In the genomic region with DNA sequence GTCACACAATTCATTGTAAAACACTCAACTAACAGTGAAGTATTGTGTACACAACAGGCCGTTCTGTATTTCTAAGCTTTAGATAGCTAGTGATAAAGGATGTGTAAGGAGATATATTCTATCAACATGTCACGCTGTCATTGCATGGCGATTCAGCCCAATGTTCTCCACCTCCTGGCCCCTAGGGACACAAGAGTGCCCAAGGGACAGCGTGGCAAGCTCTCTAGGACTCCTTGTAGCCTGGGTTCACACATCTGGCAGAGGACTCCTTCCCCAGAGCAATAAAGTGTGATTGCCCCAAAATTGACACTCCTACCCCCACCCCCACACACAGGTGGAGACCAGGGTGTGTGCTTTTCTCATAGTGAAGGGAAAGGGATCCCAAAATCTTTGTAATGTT, we compare ENCODE assay signal across 23 cellular contexts. TPM values are rescaled to one million over a fixed set of nuclear protein-coding genes. Genes with fewer than 3 reads are reported as not detected.
DNase-seq lines count a peak whose midpoint lies in the region; ATAC-seq, FAIRE-seq and TF ChIP-seq lines count a peak whose summit lies in the region.
"Had no signal": no experiment of that assay in that cellular context is flagged by ENCODE, and none has a peak within 500 bp of the region (broad histone marks: within the 10 kb centered on the region; RNA-seq: fewer than 3 reads in every experiment).

No MANE protein-coding gene starts in this region.

- H3K9me3 Mint-ChIP-seq in activated CD8-positive, alpha-beta T cell treated with anti-CD3 and anti-CD28 coated beads, Interleukin-2, amount 10 ng/mL, durations not matched to agents 7 days and 5 days (ENCODE audit: insufficient read depth) = peaks cover 8% of the 10 kb centered on the region
- peaks cover 6% of the 10 kb centered on the region for H3K9me3 Mint-ChIP-seq in activated CD8-positive, alpha-beta T cell treated with anti-CD3 and anti-CD28 coated beads for 36 hours
- peaks cover 3% of the 10 kb centered on the region for H3K9me3 Mint-ChIP-seq in type B pancreatic cell

- peaks cover 10 to 50% of the 10 kb centered on the region in 2 experiments; a peak in 4 of 5 replicates for H3K27me3 ChIP-seq in K562 (ENCODE audit: control insufficient read depth in 2 of 2, insufficient read depth in 2 of 2, low read length in 2 of 2)
- H3K27me3 ChIP-seq: uterus had no signal

- TF ChIP-seq CTCF in activated CD8-positive, alpha-beta T cell treated with anti-CD3 and anti-CD28 coated beads for 36 hours (IDR thresholded peaks at IDR 0.05) = no peak
- TF ChIP-seq CTCF in K562 (IDR thresholded peaks at IDR 0.05 in 2 of 3, conservative IDR thresholded peaks at IDR 0.05 in 1 of 3; ENCODE audit: insufficient read depth in 2 of 3, low read depth in 1 of 3, low read length in 3 of 3) = no peak
- TF ChIP-seq CTCF in type B pancreatic cell (conservative IDR thresholded peaks at IDR 0.05) = no peak

- intact Hi-C loops in activated CD8-positive, alpha-beta T cell treated with anti-CD3 and anti-CD28 coated beads for 36 hours (cut with micrococcal nuclease) = no loop called here
- intact Hi-C loops in K562 (cut with micrococcal nuclease) = no loop called here

- FAIRE-seq in K562 (lab: Jason Lieb, UNC) = no peak
- FAIRE-seq: keratinocyte had no signal

- H3K27me3 Mint-ChIP-seq in activated CD8-positive, alpha-beta T cell treated with anti-CD3 and anti-CD28 coated beads, Interleukin-2, amount 10 ng/mL, durations not matched to agents 7 days and 5 days (ENCODE audit: low read depth) = no peaks in the 10 kb centered on the region
- no peaks in the 10 kb centered on the region for H3K27me3 Mint-ChIP-seq in activated CD8-positive, alpha-beta T cell treated with anti-CD3 and anti-CD28 coated beads for 36 hours
- H3K27me3 Mint-ChIP-seq in type B pancreatic cell = no peaks in the 10 kb centered on the region

- TF ChIP-seq POLR2A in K562 (conservative IDR thresholded peaks at IDR 0.05) = no peak

- ATAC-seq in activated CD8-positive, alpha-beta T cell treated with anti-CD3 and anti-CD28 coated beads, Interleukin-2, amount 10 ng/mL, durations not matched to agents 7 days and 5 days = no peak
- no peak for ATAC-seq in activated CD8-positive, alpha-beta T cell treated with anti-CD3 and anti-CD28 coated beads for 36 hours
- ATAC-seq in K562 (peak; percentile 23; the same call in 1 of the 3 replicates), HG03280 (IDR thresholded peaks at IDR 0.05; ENCODE audit: unreplicated experiment) (no peak)
- ATAC-seq: heart right ventricle had no signal

- in situ Hi-C loops in K562 (cut with MboI) = no loop called here

- H3K36me3 Mint-ChIP-seq in activated CD8-positive, alpha-beta T cell treated with anti-CD3 and anti-CD28 coated beads, Interleukin-2, amount 10 ng/mL, durations not matched to agents 7 days and 5 days (ENCODE audit: low read depth) = peaks cover 47% of the 10 kb centered on the region
- peaks cover 91% of the 10 kb centered on the region for H3K36me3 Mint-ChIP-seq in activated CD8-positive, alpha-beta T cell treated with anti-CD3 and anti-CD28 coated beads for 36 hours (ENCODE audit: low read depth)
- no peaks in the 10 kb centered on the region for H3K36me3 Mint-ChIP-seq in type B pancreatic cell

- H3K27ac ChIP-seq in K562 (ENCODE audit: extremely low read depth, low read depth, low read length) = no peak overlapping the region
- H3K27ac ChIP-seq: heart right ventricle, RWPE1, uterus had no signal

- no peak for TF ChIP-seq RAD21 in K562 (CRISPR knock-in tag; conservative IDR thresholded peaks at IDR 0.05 in 1 of 2, IDR thresholded peaks at IDR 0.05 in 1 of 2)

- H3K27ac Mint-ChIP-seq in activated CD8-positive, alpha-beta T cell treated with anti-CD3 and anti-CD28 coated beads, Interleukin-2, amount 10 ng/mL, durations not matched to agents 7 days and 5 days = peak overlapping the region; percentile 39
- no peak overlapping the region for H3K27ac Mint-ChIP-seq in activated CD8-positive, alpha-beta T cell treated with anti-CD3 and anti-CD28 coated beads for 36 hours
- no peak overlapping the region for H3K27ac Mint-ChIP-seq in type B pancreatic cell
- H3K27ac Mint-ChIP-seq: activated T-helper 1 cell treated with anti-CD3 and anti-CD28 coated beads, Interleukin-12 subunit alpha, Interleukin-12 subunit beta, Interleukin-2, Interleukin-4 antibody, amounts not matched to agents 30 ng/mL and 10 ng/mL and 1 ng/mL, durations not matched to agents 14 hours and 24 hours and 36 hours had no signal

- H3K4me3 Mint-ChIP-seq in activated CD8-positive, alpha-beta T cell treated with anti-CD3 and anti-CD28 coated beads, Interleukin-2, amount 10 ng/mL, durations not matched to agents 7 days and 5 days = no peak overlapping the region
- H3K4me3 Mint-ChIP-seq in activated CD8-positive, alpha-beta T cell treated with anti-CD3 and anti-CD28 coated beads for 36 hours = no peak overlapping the region
- H3K4me3 Mint-ChIP-seq in type B pancreatic cell = peak overlapping the region; percentile 14
- H3K4me3 Mint-ChIP-seq: activated T-helper 1 cell treated with anti-CD3 and anti-CD28 coated beads, Interleukin-12 subunit alpha, Interleukin-12 subunit beta, Interleukin-2, Interleukin-4 antibody, amounts not matched to agents 30 ng/mL and 10 ng/mL and 1 ng/mL, durations not matched to agents 14 hours and 24 hours and 36 hours had no signal

- no peak overlapping the region for H2AFZ ChIP-seq in K562 (ENCODE audit: low read depth, low read length)

- no peak overlapping the region for H3K4me3 ChIP-seq in K562
- H3K4me3 ChIP-seq: HAP-1, heart right ventricle, stomach, uterus had no signal

- H3K4me1 Mint-ChIP-seq in activated CD8-positive, alpha-beta T cell treated with anti-CD3 and anti-CD28 coated beads, Interleukin-2, amount 10 ng/mL, durations not matched to agents 7 days and 5 days (ENCODE audit: low read depth) = peaks cover 50% of the 10 kb centered on the region
- H3K4me1 Mint-ChIP-seq in activated CD8-positive, alpha-beta T cell treated with anti-CD3 and anti-CD28 coated beads for 36 hours (ENCODE audit: low read depth) = peaks cover 38% of the 10 kb centered on the region
- peaks cover 24% of the 10 kb centered on the region for H3K4me1 Mint-ChIP-seq in type B pancreatic cell (ENCODE audit: unreplicated experiment)

- H3K4me2 ChIP-seq in K562 (ENCODE audit: insufficient read depth, low read length) = no peak overlapping the region

- no peaks in the 10 kb centered on the region for H3K9me1 ChIP-seq in K562 (ENCODE audit: control insufficient read depth, insufficient read depth, low read length)

- peaks cover 9 to 10% of the 10 kb centered on the region in 2 experiments; a peak in 3 of 5 replicates for H3K4me1 ChIP-seq in K562 (replicated peaks in 1 of 2; ENCODE audit: control insufficient read depth in 2 of 2, insufficient read depth in 2 of 2, low read length in 2 of 2)
- H3K4me1 ChIP-seq: HAP-1, uterus had no signal

- WGBS in K562 (ENCODE audit: insufficient coverage, low coverage, missing lambda C conversion rate) = 2% methylated on average over 4 of the region's 4 CpGs

- DNase-seq in activated CD8-positive, alpha-beta T cell treated with anti-CD3 and anti-CD28 coated beads, Interleukin-2, amount 10 ng/mL, durations not matched to agents 7 days and 5 days = no peak
- no peak for DNase-seq in activated CD8-positive, alpha-beta T cell treated with anti-CD3 and anti-CD28 coated beads for 36 hours
- DNase-seq in NCI-H1092 (lab: John Stamatoyannopoulos, UW) (peak; percentile 42), K562 (ENCODE audit: extremely low read depth in 1 of 4, low spot score in 3 of 4) (no peak), type B pancreatic cell (ENCODE audit: extremely low spot score, unreplicated experiment) (no peak), T-helper 1 cell (no peak)
- DNase-seq in activated T-cell treated with anti-CD3 and anti-CD28 coated beads, Interleukin-2, amount 50 U/mL, for 48 hours = no peak
- DNase-seq: caudate nucleus; effector memory CD4-positive, alpha-beta T cell; heart right ventricle; KG1; mesenchymal stem cell; NCI-H1694; retina; stomach; uterus had no signal

- TF ChIP-seq EP300 in K562 (IDR thresholded peaks at IDR 0.05; ENCODE audit: low read length) = no peak

- H4K20me1 ChIP-seq in K562 (replicated peaks; ENCODE audit: control insufficient read depth, insufficient read depth, low read length) = no peaks in the 10 kb centered on the region

- no peaks in the 10 kb centered on the region for H3K9me3 ChIP-seq in K562 (replicated peaks; ENCODE audit: control insufficient read depth, insufficient read depth, low read depth, low read length)
- H3K9me3 ChIP-seq: HAP-1 had no signal

- CTCF ChIA-PET in activated CD8-positive, alpha-beta T cell treated with anti-CD3 and anti-CD28 coated beads, Interleukin-2, amount 10 ng/mL, durations not matched to agents 7 days and 5 days (lab: Charles Lee) = interaction anchor here (0.9 to 1.8 kb wide), 2 partner anchors 26 to 47 kb away, joined by 3 to 4 read pairs; no protein-coding TSS in a partner anchor
- CTCF ChIA-PET in activated CD8-positive, alpha-beta T cell treated with anti-CD3 and anti-CD28 coated beads for 36 hours (lab: Charles Lee) = no interaction called here
- CTCF ChIA-PET in K562 (lab: Yijun Ruan, JAX; ENCODE audit: low intra/inter-chr PET ratio) = no interaction called here

- H3K79me2 ChIP-seq in K562 (ENCODE audit: control insufficient read depth, insufficient read depth, low read length) = no peaks in the 10 kb centered on the region

- BruUV-seq in K562 (replicated peaks; lab: Mats Ljungman, UMichigan) = no TSS peak

- POLR2A ChIA-PET in activated CD8-positive, alpha-beta T cell treated with anti-CD3 and anti-CD28 coated beads, Interleukin-2, amount 10 ng/mL, durations not matched to agents 7 days and 5 days (lab: Charles Lee) = interaction anchor here (0.5 to 2.1 kb wide), 3 partner anchors 21 to 160 kb away, joined by 3 to 4 read pairs (median 3); no protein-coding TSS in a partner anchor
- POLR2A ChIA-PET in activated CD8-positive, alpha-beta T cell treated with anti-CD3 and anti-CD28 coated beads for 36 hours (lab: Charles Lee) = no interaction called here
- POLR2A ChIA-PET in K562 (lab: Yijun Ruan, JAX) = no interaction called here

- no peak overlapping the region for H3K9ac ChIP-seq in K562 (ENCODE audit: insufficient read depth in 1 of 2, low read depth in 2 of 2, low read length in 2 of 2)

- H3K36me3 ChIP-seq in K562 (ENCODE audit: control insufficient read depth, insufficient read depth, low read length) = no peaks in the 10 kb centered on the region
- H3K36me3 ChIP-seq: HAP-1, heart right ventricle, stomach, uterus had no signal

RNA-seq across cellular contexts. Expression of a gene that starts 11.7 kb away (rescaled TPM):
- total RNA-seq in activated CD8-positive, alpha-beta T cell treated with anti-CD3 and anti-CD28 coated beads, Interleukin-2, amount 10 ng/mL, durations not matched to agents 7 days and 5 days = 10 to 100 TPM in 1 of 2 experiments, 1 to 10 TPM in 1; 9.9 to 10.1 TPM
- total RNA-seq in activated CD8-positive, alpha-beta T cell treated with anti-CD3 and anti-CD28 coated beads for 36 hours = 100 to 1,000 TPM; 123 to 134 TPM
- total RNA-seq in K562 (2011; cell fraction: chromatin; rRNA removed; ENCODE audit: low replicate concordance) = 0.21 TPM in 1 of 2 replicates, not detected in the other
- not detected in 2 replicates for total RNA-seq in K562 (2011; cell fraction: nucleolus; rRNA removed)
- total RNA-seq in K562 (2011; cell fraction: nucleoplasm; rRNA removed) = not detected in 2 replicates
- total RNA-seq in K562 (2014; rRNA removed) (not detected in 2 replicates), K562 (2014; rRNA removed; fragmentation: Illumina TruSeq; extraction: Trizol) (not detected in 2 replicates), K562 (2015; rRNA removed; fragmentation: Illumina TruSeq; extraction: Trizol) (not detected in 2 replicates), K562 (2021) (not detected in 2 replicates), type B pancreatic cell (ENCODE audit: low replicate concordance) (0.74 and 1.3 TPM in 2 replicates)
- polyA plus RNA-seq in K562 (2011; rRNA removed) (0.04 and 0.07 TPM in 2 replicates), K562 (2014; fragmentation: Illumina TruSeq; extraction: Trizol) (not detected in 2 replicates), K562 (2014; fragmentation: Nextera tagmentation; extraction: Ambion mirVana) (not detected), K562 (2014; rRNA removed) (not detected in 2 replicates)
- polyA plus RNA-seq in K562 (2011; cell fraction: cytosol; rRNA removed) = 0.13 and 0.25 TPM in 2 replicates
- 0.18 TPM in 2 replicates for polyA plus RNA-seq in K562 (2011; cell fraction: nucleus; rRNA removed)
- 0.03 and 0.04 TPM in 2 replicates for polyA plus RNA-seq in K562 (2012)
- polyA minus RNA-seq in K562 (2011; rRNA and poly(A)+ RNA removed) = not detected in 2 replicates
- polyA minus RNA-seq in K562 (2011; cell fraction: cytosol; rRNA and poly(A)+ RNA removed) = 2.2 TPM in 1 of 2 replicates, not detected in the other
- polyA minus RNA-seq in K562 (2011; cell fraction: nucleus; rRNA and poly(A)+ RNA removed) = 1.1 TPM in 1 of 2 replicates, not detected in the other
- total RNA-seq: fibroblast of lung had no signal
- polyA plus RNA-seq: fibroblast of lung, keratinocyte had no signal

RNA-seq across cellular contexts. Expression of a gene that starts 17.8 kb away (rescaled TPM):
- total RNA-seq in activated CD8-positive, alpha-beta T cell treated with anti-CD3 and anti-CD28 coated beads, Interleukin-2, amount 10 ng/mL, durations not matched to agents 7 days and 5 days = not detected
- total RNA-seq in activated CD8-positive, alpha-beta T cell treated with anti-CD3 and anti-CD28 coated beads for 36 hours = 1 to 10 TPM in 1 of 2 experiments, not detected in 1; 1.1 TPM
- total RNA-seq in K562 (2011; cell fraction: chromatin; rRNA removed; ENCODE audit: low replicate concordance) = not detected in 2 replicates
- not detected in 2 replicates for total RNA-seq in K562 (2011; cell fraction: nucleolus; rRNA removed)
- total RNA-seq in K562 (2011; cell fraction: nucleoplasm; rRNA removed) = not detected in 2 replicates
- not detected in 2 replicates for total RNA-seq in K562 (2014; rRNA removed)
- total RNA-seq in K562 (2014; rRNA removed; fragmentation: Illumina TruSeq; extraction: Trizol) = not detected in 2 replicates
- not detected in 2 replicates for total RNA-seq in K562 (2015; rRNA removed; fragmentation: Illumina TruSeq; extraction: Trizol)
- 0.31 and 0.98 TPM in 2 replicates for total RNA-seq in K562 (2021)
- polyA plus RNA-seq in K562 (2011; rRNA removed) = not detected in 2 replicates
- 0.37 TPM in 1 of 2 replicates, not detected in the other for polyA plus RNA-seq in K562 (2011; cell fraction: cytosol; rRNA removed)
- polyA plus RNA-seq in K562 (2011; cell fraction: nucleus; rRNA removed) = not detected in 2 replicates
- polyA plus RNA-seq in K562 (2012) = 0.43 TPM in 1 of 2 replicates, not detected in the other
- polyA plus RNA-seq in K562 (2014; fragmentation: Illumina TruSeq; extraction: Trizol) = not detected in 2 replicates
- polyA plus RNA-seq in K562 (2014; fragmentation: Nextera tagmentation; extraction: Ambion mirVana) = not detected
- not detected in 2 replicates for polyA plus RNA-seq in K562 (2014; rRNA removed)
- not detected in 2 replicates for polyA minus RNA-seq in K562 (2011; rRNA and poly(A)+ RNA removed)
- not detected in 2 replicates for polyA minus RNA-seq in K562 (2011; cell fraction: cytosol; rRNA and poly(A)+ RNA removed)
- polyA minus RNA-seq in K562 (2011; cell fraction: nucleus; rRNA and poly(A)+ RNA removed) = not detected in 2 replicates
- 42.6 and 136 TPM in 2 replicates for total RNA-seq in type B pancreatic cell (ENCODE audit: low replicate concordance)
- total RNA-seq: activated T-helper 1 cell treated with anti-CD3 and anti-CD28 coated beads, Interleukin-12 subunit alpha, Interleukin-12 subunit beta, Interleukin-2, Interleukin-4 antibody, amounts not matched to agents 30 ng/mL and 10 ng/mL and 1 ng/mL, durations not matched to agents 14 hours and 24 hours and 36 hours; fibroblast of lung; heart right ventricle; uterus had no signal
- polyA plus RNA-seq: fibroblast of lung, heart right ventricle, keratinocyte, neural cell had no signal

RNA-seq across cellular contexts. Expression of a gene that starts 19.5 kb away (rescaled TPM):
- total RNA-seq in activated CD8-positive, alpha-beta T cell treated with anti-CD3 and anti-CD28 coated beads, Interleukin-2, amount 10 ng/mL, durations not matched to agents 7 days and 5 days = 10 to 100 TPM; 68.7 to 74.0 TPM
- total RNA-seq in activated CD8-positive, alpha-beta T cell treated with anti-CD3 and anti-CD28 coated beads for 36 hours = 10 to 100 TPM; 48.7 to 52.9 TPM
- 1.1 and 3.3 TPM in 2 replicates for total RNA-seq in K562 (2011; cell fraction: chromatin; rRNA removed; ENCODE audit: low replicate concordance)
- total RNA-seq in K562 (2011; cell fraction: nucleolus; rRNA removed) = 3.2 and 3.8 TPM in 2 replicates
- 1.0 and 2.0 TPM in 2 replicates for total RNA-seq in K562 (2011; cell fraction: nucleoplasm; rRNA removed)
- total RNA-seq in K562 (2014; rRNA removed) (1.4 and 2.9 TPM in 2 replicates), K562 (2014; rRNA removed; fragmentation: Illumina TruSeq; extraction: Trizol) (0.35 and 0.47 TPM in 2 replicates), K562 (2015; rRNA removed; fragmentation: Illumina TruSeq; extraction: Trizol) (0.90 and 1.1 TPM in 2 replicates), K562 (2021) (1.5 and 1.8 TPM in 2 replicates), type B pancreatic cell (ENCODE audit: low replicate concordance) (not detected in 2 replicates)
- polyA plus RNA-seq in K562 (2011; rRNA removed) (1.4 and 4.4 TPM in 2 replicates), K562 (2014; fragmentation: Illumina TruSeq; extraction: Trizol) (1.1 and 1.4 TPM in 2 replicates), K562 (2014; fragmentation: Nextera tagmentation; extraction: Ambion mirVana) (under 1 TPM; 0.23 to 0.25 TPM), K562 (2014; rRNA removed) (1.0 and 1.4 TPM in 2 replicates)
- 2.1 and 4.7 TPM in 2 replicates for polyA plus RNA-seq in K562 (2011; cell fraction: cytosol; rRNA removed)
- 24.2 and 29.1 TPM in 2 replicates for polyA plus RNA-seq in K562 (2011; cell fraction: nucleus; rRNA removed)
- 1.1 and 1.5 TPM in 2 replicates for polyA plus RNA-seq in K562 (2012)
- polyA minus RNA-seq in K562 (2011; rRNA and poly(A)+ RNA removed) = 1.4 and 2.2 TPM in 2 replicates
- 1.3 and 3.1 TPM in 2 replicates for polyA minus RNA-seq in K562 (2011; cell fraction: cytosol; rRNA and poly(A)+ RNA removed)
- 7.9 and 15.2 TPM in 2 replicates for polyA minus RNA-seq in K562 (2011; cell fraction: nucleus; rRNA and poly(A)+ RNA removed)
- total RNA-seq: fibroblast of lung had no signal
- polyA plus RNA-seq: fibroblast of lung, keratinocyte, neural cell had no signal

RNA-seq across cellular contexts. Expression of a gene that starts 33.4 kb away (rescaled TPM):
- not detected for total RNA-seq in activated CD8-positive, alpha-beta T cell treated with anti-CD3 and anti-CD28 coated beads, Interleukin-2, amount 10 ng/mL, durations not matched to agents 7 days and 5 days
- not detected for total RNA-seq in activated CD8-positive, alpha-beta T cell treated with anti-CD3 and anti-CD28 coated beads for 36 hours
- not detected in 2 replicates for total RNA-seq in K562 (2011; cell fraction: chromatin; rRNA removed; ENCODE audit: low replicate concordance)
- total RNA-seq in K562 (2011; cell fraction: nucleolus; rRNA removed) = not detected in 2 replicates
- total RNA-seq in K562 (2011; cell fraction: nucleoplasm; rRNA removed) = not detected in 2 replicates
- not detected in 2 replicates for total RNA-seq in K562 (2014; rRNA removed)
- not detected in 2 replicates for total RNA-seq in K562 (2014; rRNA removed; fragmentation: Illumina TruSeq; extraction: Trizol)
- not detected in 2 replicates for total RNA-seq in K562 (2015; rRNA removed; fragmentation: Illumina TruSeq; extraction: Trizol)
- not detected in 2 replicates for total RNA-seq in K562 (2021)
- not detected in 2 replicates for polyA plus RNA-seq in K562 (2011; rRNA removed)
- polyA plus RNA-seq in K562 (2011; cell fraction: cytosol; rRNA removed) = not detected in 2 replicates
- not detected in 2 replicates for polyA plus RNA-seq in K562 (2011; cell fraction: nucleus; rRNA removed)
- not detected in 2 replicates for polyA plus RNA-seq in K562 (2012)
- not detected in 2 replicates for polyA plus RNA-seq in K562 (2014; fragmentation: Illumina TruSeq; extraction: Trizol)
- polyA plus RNA-seq in K562 (2014; fragmentation: Nextera tagmentation; extraction: Ambion mirVana) = not detected
- polyA plus RNA-seq in K562 (2014; rRNA removed) = not detected in 2 replicates
- not detected in 2 replicates for polyA minus RNA-seq in K562 (2011; rRNA and poly(A)+ RNA removed)
- not detected in 2 replicates for polyA minus RNA-seq in K562 (2011; cell fraction: cytosol; rRNA and poly(A)+ RNA removed)
- not detected in 2 replicates for polyA minus RNA-seq in K562 (2011; cell fraction: nucleus; rRNA and poly(A)+ RNA removed)
- total RNA-seq in type B pancreatic cell (ENCODE audit: low replicate concordance) = 5.2 and 11.3 TPM in 2 replicates
- total RNA-seq: activated T-helper 1 cell treated with anti-CD3 and anti-CD28 coated beads, Interleukin-12 subunit alpha, Interleukin-12 subunit beta, Interleukin-2, Interleukin-4 antibody, amounts not matched to agents 30 ng/mL and 10 ng/mL and 1 ng/mL, durations not matched to agents 14 hours and 24 hours and 36 hours; fibroblast of lung; heart right ventricle; uterus had no signal
- polyA plus RNA-seq: fibroblast of lung, heart right ventricle, keratinocyte, neural cell had no signal

Comparison
In these comparisons a context has a peak if more than half of its experiments do, and no peak if none do; other contexts are left out.
1. RNA of a gene that starts 11.7 kb away (total RNA-seq): 123 to 134 TPM in activated CD8-positive, alpha-beta T cell treated with anti-CD3 and anti-CD28 coated beads for 36 hours; 9.9 to 10.1 TPM in activated CD8-positive, alpha-beta T cell treated with anti-CD3 and anti-CD28 coated beads, Interleukin-2, amount 10 ng/mL, durations not matched to agents 7 days and 5 days, 0.74 to 1.3 TPM in type B pancreatic cell and 0.21 TPM in K562; every median in the first group is over 10 times any median in the second.
2. RNA of a gene that starts 17.8 kb away (total RNA-seq): 42.6 to 136 TPM in type B pancreatic cell; 1.1 TPM in activated CD8-positive, alpha-beta T cell treated with anti-CD3 and anti-CD28 coated beads for 36 hours, not detected in activated CD8-positive, alpha-beta T cell treated with anti-CD3 and anti-CD28 coated beads, Interleukin-2, amount 10 ng/mL, durations not matched to agents 7 days and 5 days and 0.31 to 0.98 TPM in K562; every median in the first group is over 10 times any median in the second.
3. RNA of a gene that starts 19.5 kb away (total RNA-seq): 68.7 to 74.0 TPM in activated CD8-positive, alpha-beta T cell treated with anti-CD3 and anti-CD28 coated beads, Interleukin-2, amount 10 ng/mL, durations not matched to agents 7 days and 5 days and 48.7 to 52.9 TPM in activated CD8-positive, alpha-beta T cell treated with anti-CD3 and anti-CD28 coated beads for 36 hours; 0.35 to 3.8 TPM in K562 and not detected in type B pancreatic cell; every median in the first group is over 10 times any median in the second.